ENCODE assay signal across 15 cellular contexts in the genomic region with DNA sequence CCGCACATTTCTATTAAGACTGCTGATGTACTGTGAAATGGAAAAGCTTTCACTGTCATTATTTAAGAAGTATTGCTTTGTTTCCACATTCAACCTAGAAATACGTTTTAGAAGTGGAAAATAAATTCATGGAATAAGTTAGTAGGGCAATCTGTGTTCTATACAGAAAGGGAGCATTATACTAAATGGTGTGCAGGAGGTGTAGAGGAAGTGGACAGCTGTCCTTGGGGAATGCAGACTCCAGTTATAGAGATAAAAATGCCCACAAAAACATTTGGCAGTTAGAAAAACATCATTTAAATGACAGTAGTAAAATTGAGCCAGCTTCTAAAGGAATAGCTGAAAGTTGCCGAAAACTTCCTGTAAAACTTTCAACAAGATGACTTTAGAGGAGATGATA. TPM values are rescaled to one million over a fixed set of nuclear protein-coding genes. Genes with fewer than 3 reads are reported as not detected.
DNase-seq lines count a peak whose midpoint lies in the region; TF ChIP-seq lines count a peak whose summit lies in the region.
"Had no signal": no experiment of that assay in that cellular context is flagged by ENCODE, and none has a peak within 500 bp of the region (broad histone marks: within the 10 kb centered on the region; RNA-seq: fewer than 3 reads in every experiment).

No MANE protein-coding gene starts in this region.

- CTCF ChIA-PET in MCF 10A (lab: Yijun Ruan, JAX) = no interaction called here

- H3K36me3 Mint-ChIP-seq in nephron (ENCODE audit: low read depth) = peaks cover 79% of the 10 kb centered on the region
- H3K36me3 Mint-ChIP-seq in MCF 10A (ENCODE audit: insufficient read depth, unreplicated experiment) = peaks cover 75% of the 10 kb centered on the region

- in situ Hi-C loops in SK-MEL-5 (cut with HindIII; ENCODE audit: low pct_unique_long_range_greater_than_20kb, low sequenced_read_pairs) = no loop called here

- peaks cover 7 to 43% (median 26%) of the 10 kb centered on the region in 10 experiments; a peak in 17 of 20 replicates for H3K4me1 ChIP-seq in BLaER1 treated with 17β-estradiol and CSF1 and Interleukin-3, amounts not matched to agents 10 nM and 100 nM
- H3K4me1 ChIP-seq in BE2C (no peaks in the 10 kb centered on the region), adrenal gland (replicated peaks in 1 of 2) (peaks cover 0 to 6% of the 10 kb centered on the region in 2 donors)
- H3K4me1 ChIP-seq: HAP-1 had no signal

- H3K27me3 Mint-ChIP-seq in nephron (ENCODE audit: low read depth) (no peaks in the 10 kb centered on the region), MCF 10A (ENCODE audit: insufficient read depth, unreplicated experiment) (no peaks in the 10 kb centered on the region)
- H3K27me3 Mint-ChIP-seq: CD4-positive, alpha-beta T cell had no signal

- H3K36me3 ChIP-seq in BLaER1 treated with 17β-estradiol and CSF1 and Interleukin-3, amounts not matched to agents 10 nM and 100 nM = peaks cover 67 to 100% (median 82%) of the 10 kb centered on the region in 11 experiments
- H3K36me3 ChIP-seq in BE2C = no peaks in the 10 kb centered on the region
- peaks cover 0 to 44% of the 10 kb centered on the region in 2 donors for H3K36me3 ChIP-seq in adrenal gland (replicated peaks in 1 of 2)

- peaks cover 0 to 17% (median 12%) of the 10 kb centered on the region in 11 experiments; a peak in 19 of 22 replicates for H3K9me3 ChIP-seq in BLaER1 treated with 17β-estradiol and CSF1 and Interleukin-3, amounts not matched to agents 10 nM and 100 nM (replicated peaks in 1 of 11)
- H3K9me3 ChIP-seq in BE2C (no peaks in the 10 kb centered on the region), adrenal gland (replicated peaks in 1 of 3) (no peaks in the 10 kb centered on the region)
- H3K9me3 ChIP-seq: HAP-1 had no signal

- H3K9ac ChIP-seq in BLaER1 treated with 17β-estradiol and CSF1 and Interleukin-3, amounts not matched to agents 10 nM and 100 nM = no peak overlapping the region; a peak in 1 of 22 replicates
- H3K9ac ChIP-seq: GM23248 had no signal

- H3K4me3 ChIP-seq in BLaER1 treated with 17β-estradiol and CSF1 and Interleukin-3, amounts not matched to agents 10 nM and 100 nM = peak overlapping the region in 1 of 10 experiments; percentile 35; a peak in 1 of 20 replicates
- no peak overlapping the region for H3K4me3 ChIP-seq in BE2C (ENCODE audit: low read depth, low read length)
- no peak overlapping the region for H3K4me3 ChIP-seq in adrenal gland
- H3K4me3 ChIP-seq: GM23248, HAP-1 had no signal

- H3K27ac Mint-ChIP-seq in nephron (peak overlapping the region in 2 of 3 experiments; percentile 9 to 59), MCF 10A (ENCODE audit: low read depth, unreplicated experiment) (no peak overlapping the region)
- H3K27ac Mint-ChIP-seq: CD4-positive, alpha-beta T cell had no signal

- DNase-seq in GF-D8 (lab: John Stamatoyannopoulos, UW) (peak; percentile 8), SK-MEL-5 (ENCODE audit: low read depth, low spot score) (peak; percentile 8), MCF 10A (ENCODE audit: unreplicated experiment) (no peak), BE2C (no peak), NCI-H524 treated with DMSO at 0.1 percent for 48 hours (lab: John Stamatoyannopoulos, UW) (no peak), adrenal gland (no peak)
- DNase-seq: 8988T; CD4-positive, alpha-beta T cell; DMS79 treated with DMSO at 0.1 percent for 48 hours; EL; GM23248 had no signal

- TF ChIP-seq CTCF in nephron (IDR thresholded peaks at IDR 0.05; ENCODE audit: unreplicated experiment in 3 of 3) = no peak
- no peak for TF ChIP-seq CTCF in MCF 10A (IDR thresholded peaks at IDR 0.05; ENCODE audit: unreplicated experiment)
- TF ChIP-seq CTCF in BE2C (IDR thresholded peaks at IDR 0.05; ENCODE audit: low read depth, low read length) = no peak
- TF ChIP-seq CTCF in adrenal gland (IDR thresholded peaks at IDR 0.05) = no peak

- no TSS peak for BruUV-seq in MCF 10A (replicated peaks; lab: Mats Ljungman, UMichigan)

- WGBS in adrenal gland, 4 donors = 76 to 80% (median 78%) methylated on average over 3 of the region's 3 CpGs

- POLR2A ChIA-PET in MCF 10A (lab: Yijun Ruan, JAX) = interaction anchor here (0.6 kb wide), 1 partner anchor 248 kb away, joined by 3 read pairs; no protein-coding TSS in a partner anchor

- intact Hi-C loops in MCF 10A (cut with micrococcal nuclease) (no loop called here), adrenal gland (cut with DNase I) (no loop called here)

- peak overlapping the region in 8 of 11 experiments; percentile 16 to 81 (median 56); a peak in 13 of 22 replicates for H3K4me2 ChIP-seq in BLaER1 treated with 17β-estradiol and CSF1 and Interleukin-3, amounts not matched to agents 10 nM and 100 nM

- 0 out of 22 replicates have a peak overlapping the region, but pooled peaks of 2 of the 11 experiments have one; percentile 5 to 23 for H3K27ac ChIP-seq in BLaER1 treated with 17β-estradiol and CSF1 and Interleukin-3, amounts not matched to agents 10 nM and 100 nM
- no peak overlapping the region for H3K27ac ChIP-seq in adrenal gland
- H3K27ac ChIP-seq: C4-2B, GM23248 had no signal

- H3K4me3 Mint-ChIP-seq in nephron (no peak overlapping the region), MCF 10A (ENCODE audit: unreplicated experiment) (no peak overlapping the region)
- H3K4me3 Mint-ChIP-seq: CD4-positive, alpha-beta T cell had no signal

- no peak for TF ChIP-seq POLR2A in adrenal gland (IDR thresholded peaks at IDR 0.05)

- H3K4me1 Mint-ChIP-seq in nephron (peaks cover 9% of the 10 kb centered on the region), MCF 10A (ENCODE audit: insufficient read depth, unreplicated experiment) (no peaks in the 10 kb centered on the region)

- H3K9me3 Mint-ChIP-seq in nephron = no peaks in the 10 kb centered on the region
- no peaks in the 10 kb centered on the region for H3K9me3 Mint-ChIP-seq in MCF 10A (ENCODE audit: unreplicated experiment)
- H3K9me3 Mint-ChIP-seq: CD4-positive, alpha-beta T cell had no signal

- H3K27me3 ChIP-seq in BLaER1 treated with 17β-estradiol and CSF1 and Interleukin-3, amounts not matched to agents 10 nM and 100 nM = no peaks in the 10 kb centered on the region
- no peaks in the 10 kb centered on the region for H3K27me3 ChIP-seq in BE2C
- no peaks in the 10 kb centered on the region for H3K27me3 ChIP-seq in adrenal gland

- H4K20me1 ChIP-seq in BLaER1 treated with 17β-estradiol and CSF1 and Interleukin-3, amounts not matched to agents 10 nM and 100 nM = peaks cover 0 to 10% (median 0%) of the 10 kb centered on the region in 11 experiments; a peak in 2 of 22 replicates

RNA-seq across cellular contexts. Expression of a gene that starts 46.8 kb away (rescaled TPM):
- total RNA-seq in SK-MEL-5 (2014; rRNA removed; shearing (Covaris generic)) = 60.4 and 68.1 TPM in 2 replicates
- polyA plus RNA-seq in SK-MEL-5 (2015; cell fraction: cytosol; rRNA removed) = 32.4 and 58.9 TPM in 2 replicates
- 50.2 and 58.6 TPM in 2 replicates for polyA plus RNA-seq in SK-MEL-5 (2015; cell fraction: nucleus; rRNA removed)
- total RNA-seq in MCF 10A (2022) = 50.5 and 55.4 TPM in 2 replicates
- 14.5 TPM for polyA plus RNA-seq in BE2C (2012; ENCODE audit: insufficient read depth, insufficient read length, low read depth)
- 10 to 100 TPM; 24.4 to 82.2 (median 64.3) TPM for total RNA-seq in adrenal gland
- 10 to 100 TPM; 35.0 to 68.9 (median 46.3) TPM for polyA plus RNA-seq in adrenal gland

Comparison
In these comparisons a context has a peak if more than half of its experiments do, and no peak if none do; other contexts are left out.
1. DNase-seq: peak in GF-D8 (single experiment) and SK-MEL-5 (single experiment); none in MCF 10A (single experiment), BE2C (single experiment), NCI-H524 treated with DMSO at 0.1 percent for 48 hours (single experiment) and adrenal gland (0 of 7).